1 cellular context compared by ENCODE assay signal in genomic region chr3:46423588-46423987, GRCh38.
TF ChIP-seq lines count a peak whose summit lies in the region.

No MANE protein-coding gene starts in this region.

TF ChIP-seq in HepG2, 621 proteins besides CTCF, POLR2A, EP300 and RAD21:
- TF ChIP-seq, protein P1, sequence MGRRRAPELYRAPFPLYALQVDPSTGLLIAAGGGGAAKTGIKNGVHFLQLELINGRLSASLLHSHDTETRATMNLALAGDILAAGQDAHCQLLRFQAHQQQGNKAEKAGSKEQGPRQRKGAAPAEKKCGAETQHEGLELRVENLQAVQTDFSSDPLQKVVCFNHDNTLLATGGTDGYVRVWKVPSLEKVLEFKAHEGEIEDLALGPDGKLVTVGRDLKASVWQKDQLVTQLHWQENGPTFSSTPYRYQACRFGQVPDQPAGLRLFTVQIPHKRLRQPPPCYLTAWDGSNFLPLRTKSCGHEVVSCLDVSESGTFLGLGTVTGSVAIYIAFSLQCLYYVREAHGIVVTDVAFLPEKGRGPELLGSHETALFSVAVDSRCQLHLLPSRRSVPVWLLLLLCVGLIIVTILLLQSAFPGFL (CRISPR knock-in tag; IDR thresholded peaks at IDR 0.05), result no peak
- TF ChIP-seq CHD2 (IDR thresholded peaks at IDR 0.05; ENCODE audit: low read depth, low read length), result no peak
- TF ChIP-seq, protein P2, sequence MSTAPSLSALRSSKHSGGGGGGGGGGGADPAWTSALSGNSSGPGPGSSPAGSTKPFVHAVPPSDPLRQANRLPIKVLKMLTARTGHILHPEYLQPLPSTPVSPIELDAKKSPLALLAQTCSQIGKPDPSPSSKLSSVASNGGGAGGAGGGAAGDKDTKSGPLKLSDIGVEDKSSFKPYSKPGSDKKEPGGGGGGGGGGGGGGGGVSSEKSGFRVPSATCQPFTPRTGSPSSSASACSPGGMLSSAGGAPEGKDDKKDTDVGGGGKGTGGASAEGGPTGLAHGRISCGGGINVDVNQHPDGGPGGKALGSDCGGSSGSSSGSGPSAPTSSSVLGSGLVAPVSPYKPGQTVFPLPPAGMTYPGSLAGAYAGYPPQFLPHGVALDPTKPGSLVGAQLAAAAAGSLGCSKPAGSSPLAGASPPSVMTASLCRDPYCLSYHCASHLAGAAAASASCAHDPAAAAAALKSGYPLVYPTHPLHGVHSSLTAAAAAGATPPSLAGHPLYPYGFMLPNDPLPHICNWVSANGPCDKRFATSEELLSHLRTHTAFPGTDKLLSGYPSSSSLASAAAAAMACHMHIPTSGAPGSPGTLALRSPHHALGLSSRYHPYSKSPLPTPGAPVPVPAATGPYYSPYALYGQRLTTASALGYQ (CRISPR knock-in tag; IDR thresholded peaks at IDR 0.05), result no peak
- TF ChIP-seq GABPB1 (CRISPR knock-in tag; IDR thresholded peaks at IDR 0.05), result no peak
- no peak for TF ChIP-seq DMAP1 (CRISPR knock-in tag; IDR thresholded peaks at IDR 0.05)
- no peak for TF ChIP-seq CREB3 (CRISPR knock-in tag; IDR thresholded peaks at IDR 0.05)
- no peak for TF ChIP-seq ZNF790 (CRISPR knock-in tag; IDR thresholded peaks at IDR 0.05; ENCODE audit: borderline replicate concordance)
- TF ChIP-seq, protein P3, sequence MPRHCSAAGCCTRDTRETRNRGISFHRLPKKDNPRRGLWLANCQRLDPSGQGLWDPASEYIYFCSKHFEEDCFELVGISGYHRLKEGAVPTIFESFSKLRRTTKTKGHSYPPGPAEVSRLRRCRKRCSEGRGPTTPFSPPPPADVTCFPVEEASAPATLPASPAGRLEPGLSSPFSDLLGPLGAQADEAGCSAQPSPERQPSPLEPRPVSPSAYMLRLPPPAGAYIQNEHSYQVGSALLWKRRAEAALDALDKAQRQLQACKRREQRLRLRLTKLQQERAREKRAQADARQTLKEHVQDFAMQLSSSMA (CRISPR knock-in tag; IDR thresholded peaks at IDR 0.05), result no peak
- no peak for TF ChIP-seq PPARG (CRISPR knock-in tag; conservative IDR thresholded peaks at IDR 0.05)
- TF ChIP-seq ASH2L (IDR thresholded peaks at IDR 0.05; ENCODE audit: insufficient read length, low read depth, low read length), result no peak
- no peak for TF ChIP-seq ERF (CRISPR knock-in tag; IDR thresholded peaks at IDR 0.05)
- TF ChIP-seq ZNF260 (CRISPR knock-in tag; IDR thresholded peaks at IDR 0.05; ENCODE audit: borderline replicate concordance, low read depth), result no peak
- TF ChIP-seq, protein P4, sequence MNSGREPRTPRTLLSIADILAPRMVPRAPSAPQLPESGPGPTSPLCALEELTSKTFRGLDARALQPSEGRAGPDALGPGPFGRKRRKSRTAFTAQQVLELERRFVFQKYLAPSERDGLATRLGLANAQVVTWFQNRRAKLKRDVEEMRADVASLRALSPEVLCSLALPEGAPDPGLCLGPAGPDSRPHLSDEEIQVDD (CRISPR knock-in tag; IDR thresholded peaks at IDR 0.05; ENCODE audit: borderline replicate concordance), result no peak
- no peak for TF ChIP-seq ZNF350 (CRISPR knock-in tag; IDR thresholded peaks at IDR 0.05; ENCODE audit: borderline replicate concordance, low read depth)
